ENCODE assay signal across 11 cellular contexts in the genomic region with DNA sequence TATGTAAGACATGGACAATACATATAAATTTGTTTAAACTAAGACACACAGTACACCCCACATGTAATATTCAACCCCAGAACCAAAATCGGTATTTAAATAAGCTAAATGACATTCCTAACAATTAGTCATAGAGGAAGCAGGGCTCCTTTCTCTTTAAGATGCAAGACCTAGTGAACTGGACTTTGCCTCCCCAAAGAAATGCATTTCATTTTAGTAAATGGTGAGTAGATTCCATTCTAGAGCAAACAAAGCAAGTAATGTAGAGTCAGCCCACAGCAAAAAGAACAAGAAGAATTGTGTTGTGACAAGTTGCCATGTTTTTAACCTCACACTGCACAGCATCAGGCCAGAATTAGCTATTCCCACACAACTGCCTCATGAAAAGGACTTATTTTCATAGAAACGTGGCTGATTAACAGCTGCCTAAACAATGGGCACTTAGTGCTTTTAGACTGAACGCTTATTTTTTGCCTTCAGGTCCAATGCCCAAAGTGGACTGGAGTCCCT. TPM values are rescaled to one million over a fixed set of nuclear protein-coding genes. Genes with fewer than 3 reads are reported as not detected.
DNase-seq lines count a peak whose midpoint lies in the region; ATAC-seq and TF ChIP-seq lines count a peak whose summit lies in the region.
"Had no signal": no experiment of that assay in that cellular context is flagged by ENCODE, and none has a peak within 500 bp of the region (broad histone marks: within the 10 kb centered on the region; RNA-seq: fewer than 3 reads in every experiment).

No MANE protein-coding gene starts in this region.

- peak overlapping the region; percentile 25 for H3K27ac Mint-ChIP-seq in activated naive CD8-positive, alpha-beta T cell
- no peak overlapping the region for H3K27ac Mint-ChIP-seq in activated naive CD8-positive, alpha-beta T cell treated with anti-CD3 and anti-CD28 coated beads for 36 hours
- H3K27ac Mint-ChIP-seq in brain (peak overlapping the region in 3 of 5 experiments; percentile 30 to 83 (median 67)), memory B cell (peak overlapping the region; percentile 8)
- H3K27ac Mint-ChIP-seq: activated B cell treated with CpG ODN at 0.5 μM for 24 hours had no signal

- H3K9me3 Mint-ChIP-seq in activated naive CD8-positive, alpha-beta T cell (ENCODE audit: low read depth), result no peaks in the 10 kb centered on the region
- no peaks in the 10 kb centered on the region for H3K9me3 Mint-ChIP-seq in activated naive CD8-positive, alpha-beta T cell treated with anti-CD3 and anti-CD28 coated beads for 36 hours
- no peaks in the 10 kb centered on the region for H3K9me3 Mint-ChIP-seq in brain
- H3K9me3 Mint-ChIP-seq in memory B cell, result no peaks in the 10 kb centered on the region
- H3K9me3 Mint-ChIP-seq: activated B cell treated with CpG ODN at 0.5 μM for 24 hours had no signal

- no peak overlapping the region for H3K4me3 Mint-ChIP-seq in activated naive CD8-positive, alpha-beta T cell
- H3K4me3 Mint-ChIP-seq in activated naive CD8-positive, alpha-beta T cell treated with anti-CD3 and anti-CD28 coated beads for 36 hours, result no peak overlapping the region
- H3K4me3 Mint-ChIP-seq in brain (peak overlapping the region in 1 of 5 experiments; percentile 6), memory B cell (no peak overlapping the region)
- H3K4me3 Mint-ChIP-seq: activated B cell treated with CpG ODN at 0.5 μM for 24 hours had no signal

- peaks cover 21% of the 10 kb centered on the region for H3K4me1 Mint-ChIP-seq in activated naive CD8-positive, alpha-beta T cell (ENCODE audit: low read depth)
- H3K4me1 Mint-ChIP-seq in activated naive CD8-positive, alpha-beta T cell treated with anti-CD3 and anti-CD28 coated beads for 36 hours, result peaks cover 27% of the 10 kb centered on the region
- H3K4me1 Mint-ChIP-seq in brain (peaks cover 32% of the 10 kb centered on the region), memory B cell (peaks cover 12% of the 10 kb centered on the region)

- no peaks in the 10 kb centered on the region for H3K36me3 Mint-ChIP-seq in activated naive CD8-positive, alpha-beta T cell
- peaks cover 3% of the 10 kb centered on the region for H3K36me3 Mint-ChIP-seq in activated naive CD8-positive, alpha-beta T cell treated with anti-CD3 and anti-CD28 coated beads for 36 hours
- peaks cover 33% of the 10 kb centered on the region for H3K36me3 Mint-ChIP-seq in brain
- H3K36me3 Mint-ChIP-seq in memory B cell, result peaks cover 18% of the 10 kb centered on the region

- no peaks in the 10 kb centered on the region for H3K27me3 Mint-ChIP-seq in activated naive CD8-positive, alpha-beta T cell
- H3K27me3 Mint-ChIP-seq in activated naive CD8-positive, alpha-beta T cell treated with anti-CD3 and anti-CD28 coated beads for 36 hours, result no peaks in the 10 kb centered on the region
- H3K27me3 Mint-ChIP-seq in brain, result no peaks in the 10 kb centered on the region
- no peaks in the 10 kb centered on the region for H3K27me3 Mint-ChIP-seq in memory B cell
- H3K27me3 Mint-ChIP-seq: activated B cell treated with CpG ODN at 0.5 μM for 24 hours had no signal

- DNase-seq in activated naive CD8-positive, alpha-beta T cell treated with anti-CD3 and anti-CD28 coated beads for 36 hours, result no peak
- no peak for DNase-seq in memory B cell (ENCODE audit: low spot score in 2 of 2)
- no peak for DNase-seq in stimulated activated CD8-positive, alpha-beta memory T cell treated with anti-CD3 and anti-CD28 coated beads, Interleukin-4, amount 100 ng/mL, for 48 hours
- DNase-seq: activated B cell treated with CpG ODN at 0.5 μM for 24 hours, lower lobe of right lung, NCI-H1092 treated with DMSO at 0.1 percent for 48 hours had no signal

- no peak for TF ChIP-seq CTCF in brain (conservative IDR thresholded peaks at IDR 0.05)

- ATAC-seq in memory B cell (ENCODE audit: low read depth) (no peak), GM18519 (IDR thresholded peaks at IDR 0.05; ENCODE audit: low FRiP score, unreplicated experiment) (no peak), HG03280 (IDR thresholded peaks at IDR 0.05; ENCODE audit: unreplicated experiment) (no peak), HG03565 (IDR thresholded peaks at IDR 0.05; ENCODE audit: unreplicated experiment) (no peak)
- ATAC-seq: lower lobe of right lung had no signal

RNA-seq across cellular contexts. Expression of a gene that starts 14.4 kb away (rescaled TPM):
- total RNA-seq in activated naive CD8-positive, alpha-beta T cell treated with anti-CD3 and anti-CD28 coated beads for 36 hours, result 100 to 1,000 TPM; 103 to 106 TPM
- 102 TPM for polyA plus RNA-seq in brain (ENCODE audit: insufficient read depth, low read depth, low replicate concordance)

RNA-seq across cellular contexts. Expression of a gene that starts 17.0 kb away (rescaled TPM):
- total RNA-seq in activated naive CD8-positive, alpha-beta T cell treated with anti-CD3 and anti-CD28 coated beads for 36 hours, result 10 to 100 TPM; 20.3 to 25.0 TPM
- 93.9 TPM for polyA plus RNA-seq in brain (ENCODE audit: insufficient read depth, low read depth, low replicate concordance)

RNA-seq across cellular contexts. Expression of a gene that starts 36.3 kb away (rescaled TPM):
- 10 to 100 TPM; 64.9 to 66.6 TPM for total RNA-seq in activated naive CD8-positive, alpha-beta T cell treated with anti-CD3 and anti-CD28 coated beads for 36 hours
- polyA plus RNA-seq in brain (ENCODE audit: insufficient read depth, low read depth, low replicate concordance), result 808 TPM

RNA-seq across cellular contexts. Expression of a gene that starts 47.6 kb away (rescaled TPM):
- under 1 TPM; 0.23 to 0.40 TPM for total RNA-seq in activated naive CD8-positive, alpha-beta T cell treated with anti-CD3 and anti-CD28 coated beads for 36 hours
- polyA plus RNA-seq in brain (ENCODE audit: insufficient read depth, low read depth, low replicate concordance), result 2.9 TPM
